In the genomic region with DNA sequence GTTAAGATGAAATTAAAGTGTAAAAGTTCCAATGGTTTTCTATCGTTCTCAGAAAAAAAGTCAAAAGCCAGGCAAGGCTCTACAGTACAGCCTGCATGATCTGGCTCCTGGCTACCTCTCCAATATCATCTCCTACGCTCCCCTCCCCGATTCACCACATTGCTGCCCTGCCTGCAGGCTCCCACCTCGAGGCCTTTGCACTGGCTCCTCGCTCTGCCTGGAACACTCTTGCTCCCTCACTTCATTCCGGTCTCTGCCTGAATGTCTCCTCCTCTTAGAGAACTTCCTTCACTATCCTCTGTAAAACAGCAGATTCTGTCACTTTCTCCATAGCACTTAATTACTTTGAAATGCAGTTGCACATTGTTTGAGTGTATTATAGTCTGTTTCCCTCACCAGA, we compare ENCODE assay signal across 13 cellular contexts.
"Had no signal": no experiment of that assay in that cellular context is flagged by ENCODE, and none has a peak within 500 bp of the region (broad histone marks: within the 10 kb centered on the region; RNA-seq: fewer than 3 reads in every experiment).

No MANE protein-coding gene starts in this region.

- H3K27ac ChIP-seq: esophagus squamous epithelium, SJSA1 had no signal

- ATAC-seq: activated CD4-positive, alpha-beta T cell treated with anti-CD3 and anti-CD28 coated beads for 36 hours; activated CD8-positive, alpha-beta T cell treated with anti-CD3 and anti-CD28 coated beads, Interleukin-2, amount 10 ng/mL, durations not matched to agents 7 days and 5 days had no signal

- H3K27me3 ChIP-seq: esophagus squamous epithelium, SJSA1 had no signal

- H3K9me3 Mint-ChIP-seq: nephron progenitor cell had no signal

- H3K27ac Mint-ChIP-seq: activated CD4-positive, alpha-beta T cell treated with anti-CD3 and anti-CD28 coated beads for 36 hours; activated CD8-positive, alpha-beta T cell treated with anti-CD3 and anti-CD28 coated beads, Interleukin-2, amount 10 ng/mL, durations not matched to agents 7 days and 5 days; activated naive CD4-positive, alpha-beta T cell treated with anti-CD3 and anti-CD28 coated beads for 36 hours; nephron progenitor cell had no signal

- H3K4me1 ChIP-seq: SJSA1 had no signal

- H3K27me3 Mint-ChIP-seq: activated CD4-positive, alpha-beta T cell treated with anti-CD3 and anti-CD28 coated beads for 36 hours had no signal

- H3K4me3 Mint-ChIP-seq: activated CD4-positive, alpha-beta T cell treated with anti-CD3 and anti-CD28 coated beads for 36 hours; activated CD8-positive, alpha-beta T cell treated with anti-CD3 and anti-CD28 coated beads, Interleukin-2, amount 10 ng/mL, durations not matched to agents 7 days and 5 days; activated naive CD4-positive, alpha-beta T cell treated with anti-CD3 and anti-CD28 coated beads for 36 hours; nephron progenitor cell had no signal

- DNase-seq: activated CD4-positive, alpha-beta T cell treated with anti-CD3 and anti-CD28 coated beads for 36 hours; activated CD8-positive, alpha-beta memory T cell treated with anti-CD3 and anti-CD28 coated beads, Interleukin-2, amount 50 U/mL, for 48 hours; activated CD8-positive, alpha-beta T cell treated with anti-CD3 and anti-CD28 coated beads, Interleukin-2, amount 10 ng/mL, durations not matched to agents 7 days and 5 days; activated naive CD4-positive, alpha-beta T cell treated with anti-CD3 and anti-CD28 coated beads for 36 hours; amniotic stem cell; esophagus squamous epithelium; head of caudate nucleus; nephron progenitor cell; stimulated activated CD4-positive, alpha-beta T cell treated with anti-CD3 and anti-CD28 coated beads, Interleukin-12 subunit alpha, Interleukin-12 subunit beta, amount 100 ng/mL, for 4 hours; stimulated activated naive CD4-positive, alpha-beta T cell; T-helper 9 cell; trophoblast cell had no signal

- H3K4me3 ChIP-seq: esophagus squamous epithelium, SJSA1 had no signal

- H3K9me3 ChIP-seq: esophagus squamous epithelium, SJSA1 had no signal
